18 cellular contexts compared by ENCODE assay signal in genomic region chr12:123337053-123337452, GRCh38.
"Had no signal": no experiment of that assay in that cellular context is flagged by ENCODE, and none has a peak within 500 bp of the region (broad histone marks: within the 10 kb centered on the region; RNA-seq: fewer than 3 reads in every experiment).

No MANE protein-coding gene starts in this region.

- H3K27ac ChIP-seq: body of pancreas, epithelial cell of prostate, heart left ventricle, SJSA1, transverse colon had no signal

- H3K9me3 Mint-ChIP-seq: activated CD4-positive, alpha-beta memory T cell treated with anti-CD3 and anti-CD28 coated beads for 36 hours; activated T-cell treated with anti-CD3 and anti-CD28 coated beads, Interleukin-2, amount 50 U/mL, for 4 hours; stimulated activated naive B cell treated with anti-CD40 and anti-IgM and Interleukin-4, amounts not matched to agents 10 μg/mL and 1 μg/mL and 100 μg/mL, for 72 hours; T-helper 2 cell treated with Interferon-gamma antibody and Interleukin-4, amounts not matched to agents 5 μg/mL and 100 μg/mL, for 36 hours had no signal

- DNase-seq: activated CD4-positive, alpha-beta memory T cell treated with anti-CD3 and anti-CD28 coated beads for 36 hours; activated CD8-positive, alpha-beta memory T cell treated with anti-CD3 and anti-CD28 coated beads, Interleukin-2, amount 10 ng/mL, durations not matched to agents 7 days and 5 days; activated gamma-delta T cell treated with Interleukin-2 at 50 U/mL for 16 hours; activated T-cell treated with anti-CD3 and anti-CD28 coated beads, Interleukin-2, amount 50 U/mL, for 4 hours; amniotic stem cell; body of pancreas; foreskin melanocyte; heart left ventricle; nucleus accumbens; stimulated activated naive B cell treated with anti-CD40 and anti-IgM and Interleukin-4, amounts not matched to agents 10 μg/mL and 1 μg/mL and 100 μg/mL, for 72 hours; SW 1271; transverse colon had no signal

- H3K27me3 Mint-ChIP-seq: activated CD4-positive, alpha-beta memory T cell treated with anti-CD3 and anti-CD28 coated beads for 36 hours; activated CD8-positive, alpha-beta memory T cell treated with anti-CD3 and anti-CD28 coated beads, Interleukin-2, amount 10 ng/mL, durations not matched to agents 7 days and 5 days; activated naive CD8-positive, alpha-beta T cell; stimulated activated naive B cell treated with anti-CD40 and anti-IgM and Interleukin-4, amounts not matched to agents 10 μg/mL and 1 μg/mL and 100 μg/mL, for 72 hours had no signal

- H3K4me1 ChIP-seq: body of pancreas, heart left ventricle, SJSA1, transverse colon had no signal

- H3K4me3 Mint-ChIP-seq: activated CD4-positive, alpha-beta memory T cell treated with anti-CD3 and anti-CD28 coated beads for 36 hours; activated CD8-positive, alpha-beta memory T cell treated with anti-CD3 and anti-CD28 coated beads, Interleukin-2, amount 10 ng/mL, durations not matched to agents 7 days and 5 days; activated naive CD8-positive, alpha-beta T cell; activated T-cell treated with anti-CD3 and anti-CD28 coated beads, Interleukin-2, amount 50 U/mL, for 4 hours; stimulated activated naive B cell treated with anti-CD40 and anti-IgM and Interleukin-4, amounts not matched to agents 10 μg/mL and 1 μg/mL and 100 μg/mL, for 72 hours; T-helper 2 cell treated with Interferon-gamma antibody and Interleukin-4, amounts not matched to agents 5 μg/mL and 100 μg/mL, for 36 hours had no signal

- H3K4me3 ChIP-seq: body of pancreas, heart left ventricle, lung, SJSA1, transverse colon had no signal

- H3K9me3 ChIP-seq: body of pancreas, heart left ventricle, SJSA1, transverse colon had no signal

- ATAC-seq: activated CD4-positive, CD25-positive, alpha-beta regulatory T cell treated with anti-CD3 and anti-CD28 coated beads, Interleukin-2, amount 50 U/mL, for 24 hours; activated CD8-positive, alpha-beta memory T cell treated with anti-CD3 and anti-CD28 coated beads, Interleukin-2, amount 10 ng/mL, durations not matched to agents 7 days and 5 days; activated T-cell treated with anti-CD3 and anti-CD28 coated beads, Interleukin-2, amount 50 U/mL, for 4 hours; body of pancreas; heart left ventricle; stimulated activated naive B cell treated with anti-CD40 and anti-IgM and Interleukin-4, amounts not matched to agents 10 μg/mL and 1 μg/mL and 100 μg/mL, for 72 hours had no signal

- H3K27ac Mint-ChIP-seq: activated naive CD8-positive, alpha-beta T cell; stimulated activated naive B cell treated with anti-CD40 and anti-IgM and Interleukin-4, amounts not matched to agents 10 μg/mL and 1 μg/mL and 100 μg/mL, for 72 hours had no signal

- H3K27me3 ChIP-seq: body of pancreas, heart left ventricle, SJSA1, transverse colon had no signal
